ENCODE assay signal across 1 cellular context in genomic region chr19:16457195-16457953, GRCh38.
TF ChIP-seq lines count a peak whose summit lies in the region.

No MANE protein-coding gene starts in this region.

TF ChIP-seq in WTC11, 78 proteins besides CTCF, POLR2A, EP300 and RAD21 (continued from another document):
- TF ChIP-seq AFF4 (CRISPR knock-in tag; IDR thresholded peaks at IDR 0.05; ENCODE audit: borderline replicate concordance): no peak
TF ChIP-seq in WTC11: peak in this region for 0.
